In the genomic region with DNA sequence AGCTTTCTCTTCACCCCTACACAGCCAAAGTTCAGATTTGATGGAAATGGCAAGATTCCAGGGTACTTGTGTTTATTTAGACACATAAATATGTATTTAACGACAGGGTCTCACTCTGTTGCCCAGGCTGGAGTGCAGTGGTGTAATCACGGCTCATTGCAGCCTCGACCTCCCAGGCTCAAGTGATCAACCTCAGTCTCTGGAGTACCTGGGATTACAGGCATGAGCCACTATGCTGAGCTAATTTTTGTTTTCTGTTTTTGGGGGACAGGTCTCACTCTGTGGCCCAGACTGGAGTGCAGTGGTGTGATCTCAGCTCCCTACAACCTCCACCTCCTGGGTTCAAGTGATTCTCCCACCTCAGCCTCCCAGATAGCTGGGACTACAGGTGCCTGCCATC, we compare ENCODE assay signal across 8 cellular contexts. TPM values are rescaled to one million over a fixed set of nuclear protein-coding genes. Genes with fewer than 3 reads are reported as not detected.
"Had no signal": no experiment of that assay in that cellular context is flagged by ENCODE, and none has a peak within 500 bp of the region (broad histone marks: within the 10 kb centered on the region; RNA-seq: fewer than 3 reads in every experiment).

No MANE protein-coding gene starts in this region.

RNA-seq across cellular contexts. Expression of gene SYCE2, which starts 2.0 kb away (rescaled TPM):
- total RNA-seq: bronchial epithelial cell, gastrocnemius medialis, kidney, osteocyte, psoas muscle, skeletal muscle tissue, tibial nerve, vagina had no signal
